In genomic region chr1:64915381-64916274, GRCh38 we compare ENCODE assay signal across 11 cellular contexts. TPM values are rescaled to one million over a fixed set of nuclear protein-coding genes. Genes with fewer than 3 reads are reported as not detected.
DNase-seq lines count a peak whose midpoint lies in the region; ATAC-seq and TF ChIP-seq lines count a peak whose summit lies in the region.
"Had no signal": no experiment of that assay in that cellular context is flagged by ENCODE, and none has a peak within 500 bp of the region (broad histone marks: within the 10 kb centered on the region; RNA-seq: fewer than 3 reads in every experiment).

No MANE protein-coding gene starts in this region.

- peak; percentile 49 for DNase-seq in COLO668 (lab: John Stamatoyannopoulos, UW; ENCODE audit: unreplicated experiment)
- peak in 2 of 3 donors; percentile 57 to 79 for DNase-seq in Peyer's patch
- peak; percentile 68 for DNase-seq in epithelial cell of prostate (ENCODE audit: low read depth, low spot score)
- no peak for DNase-seq in natural killer cell treated with Interleukin-12 subunit alpha and Interleukin-12 subunit beta and Interleukin-15 and Interleukin-18, amount 100 ng/mL, for 72 hours (ENCODE audit: low spot score)
- no peak for DNase-seq in epidermal melanocyte (ENCODE audit: insufficient read length, low spot score)
- no peak for DNase-seq in posterior vena cava (ENCODE audit: low spot score)
- no peak for DNase-seq in NCI-H2107 (lab: John Stamatoyannopoulos, UW)
- DNase-seq in activated CD8-positive, alpha-beta T cell treated with anti-CD3 and anti-CD28 coated beads, Interleukin-2, amount 10 ng/mL, durations not matched to agents 7 days and 5 days, result no peak
- DNase-seq: activated CD4-positive, alpha-beta T cell treated with anti-CD3 and anti-CD28 coated beads, Interleukin-2, amount 10 ng/mL, durations not matched to agents 7 days and 5 days; NCI-H2171 treated with DMSO at 0.1 percent for 48 hours; psoas muscle had no signal

- H3K36me3 Mint-ChIP-seq in natural killer cell treated with Interleukin-12 subunit alpha and Interleukin-12 subunit beta and Interleukin-15 and Interleukin-18, amount 100 ng/mL, for 72 hours, result no peaks in the 10 kb centered on the region
- peaks cover 8% of the 10 kb centered on the region for H3K36me3 Mint-ChIP-seq in activated CD8-positive, alpha-beta T cell treated with anti-CD3 and anti-CD28 coated beads, Interleukin-2, amount 10 ng/mL, durations not matched to agents 7 days and 5 days (ENCODE audit: low read depth)

- H3K27ac ChIP-seq in Peyer's patch, result peak overlapping the region in 2 of 4 donors; percentile 61 to 67
- H3K27ac ChIP-seq in epithelial cell of prostate, result peak overlapping the region; percentile 68
- H3K27ac ChIP-seq: psoas muscle had no signal

- no peak for TF ChIP-seq CTCF in Peyer's patch (IDR thresholded peaks at IDR 0.05)

- H3K9me3 Mint-ChIP-seq in natural killer cell treated with Interleukin-12 subunit alpha and Interleukin-12 subunit beta and Interleukin-15 and Interleukin-18, amount 100 ng/mL, for 72 hours, result no peaks in the 10 kb centered on the region
- no peaks in the 10 kb centered on the region for H3K9me3 Mint-ChIP-seq in activated CD8-positive, alpha-beta T cell treated with anti-CD3 and anti-CD28 coated beads, Interleukin-2, amount 10 ng/mL, durations not matched to agents 7 days and 5 days (ENCODE audit: insufficient read depth)
- H3K9me3 Mint-ChIP-seq: activated CD4-positive, alpha-beta T cell treated with anti-CD3 and anti-CD28 coated beads, Interleukin-2, amount 10 ng/mL, durations not matched to agents 7 days and 5 days had no signal

- H3K4me1 Mint-ChIP-seq in natural killer cell treated with Interleukin-12 subunit alpha and Interleukin-12 subunit beta and Interleukin-15 and Interleukin-18, amount 100 ng/mL, for 72 hours (ENCODE audit: low read depth in 2 of 2), result peaks cover 79 to 91% of the 10 kb centered on the region in 2 donors
- H3K4me1 Mint-ChIP-seq in activated CD8-positive, alpha-beta T cell treated with anti-CD3 and anti-CD28 coated beads, Interleukin-2, amount 10 ng/mL, durations not matched to agents 7 days and 5 days (ENCODE audit: low read depth), result peaks cover 43% of the 10 kb centered on the region

- H3K27me3 Mint-ChIP-seq in natural killer cell treated with Interleukin-12 subunit alpha and Interleukin-12 subunit beta and Interleukin-15 and Interleukin-18, amount 100 ng/mL, for 72 hours, result no peaks in the 10 kb centered on the region
- H3K27me3 Mint-ChIP-seq in activated CD8-positive, alpha-beta T cell treated with anti-CD3 and anti-CD28 coated beads, Interleukin-2, amount 10 ng/mL, durations not matched to agents 7 days and 5 days (ENCODE audit: low read depth), result no peaks in the 10 kb centered on the region
- H3K27me3 Mint-ChIP-seq: activated CD4-positive, alpha-beta T cell treated with anti-CD3 and anti-CD28 coated beads, Interleukin-2, amount 10 ng/mL, durations not matched to agents 7 days and 5 days had no signal

- peak overlapping the region; percentile 49 to 91 for H3K27ac Mint-ChIP-seq in natural killer cell treated with Interleukin-12 subunit alpha and Interleukin-12 subunit beta and Interleukin-15 and Interleukin-18, amount 100 ng/mL, for 72 hours
- no peak overlapping the region for H3K27ac Mint-ChIP-seq in activated CD8-positive, alpha-beta T cell treated with anti-CD3 and anti-CD28 coated beads, Interleukin-2, amount 10 ng/mL, durations not matched to agents 7 days and 5 days
- H3K27ac Mint-ChIP-seq: activated CD4-positive, alpha-beta T cell treated with anti-CD3 and anti-CD28 coated beads, Interleukin-2, amount 10 ng/mL, durations not matched to agents 7 days and 5 days had no signal

- H3K4me3 ChIP-seq in Peyer's patch, result no peak overlapping the region
- H3K4me3 ChIP-seq: psoas muscle had no signal

- POLR2A ChIA-PET in activated CD8-positive, alpha-beta T cell treated with anti-CD3 and anti-CD28 coated beads, Interleukin-2, amount 10 ng/mL, durations not matched to agents 7 days and 5 days (lab: Charles Lee), result no interaction called here

- TF ChIP-seq POLR2A in Peyer's patch (IDR thresholded peaks at IDR 0.05), result peak in 1 of 2 donors; percentile 28

- peak; percentile 36 to 64 for ATAC-seq in natural killer cell treated with Interleukin-12 subunit alpha and Interleukin-12 subunit beta and Interleukin-15 and Interleukin-18, amount 100 ng/mL, for 72 hours
- no peak for ATAC-seq in activated CD8-positive, alpha-beta T cell treated with anti-CD3 and anti-CD28 coated beads, Interleukin-2, amount 10 ng/mL, durations not matched to agents 7 days and 5 days
- ATAC-seq: psoas muscle had no signal

- H3K4me1 ChIP-seq in Peyer's patch, result peaks cover 0 to 74% (median 19%) of the 10 kb centered on the region in 4 donors

- H3K36me3 ChIP-seq in Peyer's patch, result no peaks in the 10 kb centered on the region

- H3K4me3 Mint-ChIP-seq in natural killer cell treated with Interleukin-12 subunit alpha and Interleukin-12 subunit beta and Interleukin-15 and Interleukin-18, amount 100 ng/mL, for 72 hours, result peak overlapping the region; percentile 55
- no peak overlapping the region for H3K4me3 Mint-ChIP-seq in activated CD8-positive, alpha-beta T cell treated with anti-CD3 and anti-CD28 coated beads, Interleukin-2, amount 10 ng/mL, durations not matched to agents 7 days and 5 days
- H3K4me3 Mint-ChIP-seq: activated CD4-positive, alpha-beta T cell treated with anti-CD3 and anti-CD28 coated beads, Interleukin-2, amount 10 ng/mL, durations not matched to agents 7 days and 5 days had no signal

- H3K27me3 ChIP-seq in Peyer's patch, result no peaks in the 10 kb centered on the region

- CTCF ChIA-PET in activated CD8-positive, alpha-beta T cell treated with anti-CD3 and anti-CD28 coated beads, Interleukin-2, amount 10 ng/mL, durations not matched to agents 7 days and 5 days (lab: Charles Lee), result no interaction called here

- intact Hi-C loops in posterior vena cava (cut with DNase I), result no loop called here

- no peaks in the 10 kb centered on the region for H3K9me3 ChIP-seq in Peyer's patch
- H3K9me3 ChIP-seq: psoas muscle had no signal

RNA-seq across cellular contexts. Expression of gene JAK1, which starts 50.7 kb away (rescaled TPM):
- 100 to 1,000 TPM; 116 to 251 (median 126) TPM for total RNA-seq in Peyer's patch
- total RNA-seq in natural killer cell treated with Interleukin-12 subunit alpha and Interleukin-12 subunit beta and Interleukin-15 and Interleukin-18, amount 100 ng/mL, for 72 hours, result 100 to 1,000 TPM; 132 to 198 TPM
- total RNA-seq in posterior vena cava, result 100 to 1,000 TPM; 109 to 127 TPM
- total RNA-seq in activated CD8-positive, alpha-beta T cell treated with anti-CD3 and anti-CD28 coated beads, Interleukin-2, amount 10 ng/mL, durations not matched to agents 7 days and 5 days, result 100 to 1,000 TPM; 156 to 159 TPM

Comparison
In these comparisons a context has a peak if more than half of its experiments do, and no peak if none do; other contexts are left out.
1. DNase-seq: peak in COLO668 (single experiment), Peyer's patch (2 of 3) and epithelial cell of prostate (single experiment); none in natural killer cell treated with Interleukin-12 subunit alpha and Interleukin-12 subunit beta and Interleukin-15 and Interleukin-18, amount 100 ng/mL, for 72 hours (single experiment), epidermal melanocyte (single experiment), posterior vena cava (single experiment), NCI-H2107 (single experiment) and activated CD8-positive, alpha-beta T cell treated with anti-CD3 and anti-CD28 coated beads, Interleukin-2, amount 10 ng/mL, durations not matched to agents 7 days and 5 days (single experiment).